In genomic region chr14:96852823-96853422, GRCh38 we compare ENCODE assay signal across 1 cellular context.
TF ChIP-seq lines count a peak whose summit lies in the region.

No MANE protein-coding gene starts in this region.

TF ChIP-seq in WTC11, 78 proteins besides CTCF, POLR2A, EP300 and RAD21 (continued from another document):
- TF ChIP-seq E2F1 (CRISPR knock-in tag; IDR thresholded peaks at IDR 0.05) (no peak), E2F5 (CRISPR knock-in tag; IDR thresholded peaks at IDR 0.05) (no peak), ZBTB21 (CRISPR knock-in tag; IDR thresholded peaks at IDR 0.05; ENCODE audit: borderline replicate concordance) (no peak), ZNF532 (CRISPR knock-in tag; IDR thresholded peaks at IDR 0.05; ENCODE audit: borderline replicate concordance) (no peak), ZMAT4 (CRISPR knock-in tag; IDR thresholded peaks at IDR 0.05) (no peak), RORB (CRISPR knock-in tag; IDR thresholded peaks at IDR 0.05) (no peak), STAT6 (CRISPR knock-in tag; conservative IDR thresholded peaks at IDR 0.05; ENCODE audit: low read depth) (no peak)
